Comparison of ENCODE assay signal across 23 cellular contexts in genomic region chr9:14033067-14033466, GRCh38.
A peak's percentile ranks its signal among the peaks of the same experiment; 100 is the strongest.
DNase-seq lines count a peak whose midpoint lies in the region; ATAC-seq and TF ChIP-seq lines count a peak whose summit lies in the region.
"Had no signal": no experiment of that assay in that cellular context is flagged by ENCODE, and none has a peak within 500 bp of the region (broad histone marks: within the 10 kb centered on the region; RNA-seq: fewer than 3 reads in every experiment).

No MANE protein-coding gene starts in this region.

- DNase-seq in NCI-H69 (lab: John Stamatoyannopoulos, UW): peak; percentile 30
- peak; percentile 44 for DNase-seq in left kidney (ENCODE audit: low read depth, low spot score)
- DNase-seq in OCI-M2 (lab: John Stamatoyannopoulos, UW; ENCODE audit: unreplicated experiment): no peak
- no peak for DNase-seq in activated T-helper 1 cell treated with anti-CD3 and anti-CD28 coated beads, Interleukin-12 subunit alpha, Interleukin-12 subunit beta, Interleukin-2, Interleukin-4 antibody, amounts not matched to agents 30 ng/mL and 10 ng/mL and 1 ng/mL, durations not matched to agents 14 hours and 24 hours and 36 hours (ENCODE audit: low spot score)
- DNase-seq: 8988T; ACHN; BE2C; C1 segment of cervical spinal cord; CD4-positive, alpha-beta memory T cell; CD4-positive, CD25-positive, alpha-beta regulatory T cell; CD8-positive, alpha-beta memory T cell; COR-L47; DMS 273 treated with DMSO at 0.1 percent for 48 hours; DMS153; DMS53; DMS79; DND-41; EL; GDM1 had no signal

- no peak for TF ChIP-seq CTCF in nephron (IDR thresholded peaks at IDR 0.05; ENCODE audit: unreplicated experiment in 3 of 3)

- no peaks in the 10 kb centered on the region for H3K27me3 Mint-ChIP-seq in nephron (ENCODE audit: low read depth)
- no peaks in the 10 kb centered on the region for H3K27me3 Mint-ChIP-seq in activated T-helper 1 cell treated with anti-CD3 and anti-CD28 coated beads, Interleukin-12 subunit alpha, Interleukin-12 subunit beta, Interleukin-2, Interleukin-4 antibody, amounts not matched to agents 30 ng/mL and 10 ng/mL and 1 ng/mL, durations not matched to agents 14 hours and 24 hours and 36 hours (ENCODE audit: insufficient read depth)
- H3K27me3 Mint-ChIP-seq: CD4-positive, alpha-beta memory T cell; CD4-positive, CD25-positive, alpha-beta regulatory T cell had no signal

- no peaks in the 10 kb centered on the region for H3K9me3 Mint-ChIP-seq in nephron
- no peaks in the 10 kb centered on the region for H3K9me3 Mint-ChIP-seq in activated T-helper 1 cell treated with anti-CD3 and anti-CD28 coated beads, Interleukin-12 subunit alpha, Interleukin-12 subunit beta, Interleukin-2, Interleukin-4 antibody, amounts not matched to agents 30 ng/mL and 10 ng/mL and 1 ng/mL, durations not matched to agents 14 hours and 24 hours and 36 hours

- no peak for ATAC-seq in GM21786 (IDR thresholded peaks at IDR 0.05; ENCODE audit: unreplicated experiment)
- ATAC-seq: GM12878 had no signal

- no peak overlapping the region for H3K4me3 Mint-ChIP-seq in nephron
- H3K4me3 Mint-ChIP-seq in activated T-helper 1 cell treated with anti-CD3 and anti-CD28 coated beads, Interleukin-12 subunit alpha, Interleukin-12 subunit beta, Interleukin-2, Interleukin-4 antibody, amounts not matched to agents 30 ng/mL and 10 ng/mL and 1 ng/mL, durations not matched to agents 14 hours and 24 hours and 36 hours: no peak overlapping the region
- H3K4me3 Mint-ChIP-seq: CD14-positive monocyte; CD4-positive, alpha-beta memory T cell; CD4-positive, CD25-positive, alpha-beta regulatory T cell; CD8-positive, alpha-beta memory T cell had no signal

- H3K36me3 Mint-ChIP-seq in nephron (ENCODE audit: low read depth): no peaks in the 10 kb centered on the region
- no peaks in the 10 kb centered on the region for H3K36me3 Mint-ChIP-seq in activated T-helper 1 cell treated with anti-CD3 and anti-CD28 coated beads, Interleukin-12 subunit alpha, Interleukin-12 subunit beta, Interleukin-2, Interleukin-4 antibody, amounts not matched to agents 30 ng/mL and 10 ng/mL and 1 ng/mL, durations not matched to agents 14 hours and 24 hours and 36 hours (ENCODE audit: low read depth)
- H3K36me3 Mint-ChIP-seq: CD14-positive monocyte; CD4-positive, alpha-beta memory T cell; CD4-positive, CD25-positive, alpha-beta regulatory T cell; CD8-positive, alpha-beta memory T cell had no signal

- intact Hi-C loops in activated T-helper 1 cell treated with anti-CD3 and anti-CD28 coated beads, Interleukin-12 subunit alpha, Interleukin-12 subunit beta, Interleukin-2, Interleukin-4 antibody, amounts not matched to agents 30 ng/mL and 10 ng/mL and 1 ng/mL, durations not matched to agents 14 hours and 24 hours and 36 hours (cut with micrococcal nuclease): no loop called here

- peak overlapping the region; percentile 97 to 100 (median 100) for H3K27ac Mint-ChIP-seq in nephron
- no peak overlapping the region for H3K27ac Mint-ChIP-seq in activated T-helper 1 cell treated with anti-CD3 and anti-CD28 coated beads, Interleukin-12 subunit alpha, Interleukin-12 subunit beta, Interleukin-2, Interleukin-4 antibody, amounts not matched to agents 30 ng/mL and 10 ng/mL and 1 ng/mL, durations not matched to agents 14 hours and 24 hours and 36 hours
- H3K27ac Mint-ChIP-seq: CD14-positive monocyte; CD4-positive, alpha-beta memory T cell; CD8-positive, alpha-beta memory T cell had no signal

- peaks cover 69% of the 10 kb centered on the region for H3K4me1 Mint-ChIP-seq in nephron
- H3K4me1 Mint-ChIP-seq in activated T-helper 1 cell treated with anti-CD3 and anti-CD28 coated beads, Interleukin-12 subunit alpha, Interleukin-12 subunit beta, Interleukin-2, Interleukin-4 antibody, amounts not matched to agents 30 ng/mL and 10 ng/mL and 1 ng/mL, durations not matched to agents 14 hours and 24 hours and 36 hours (ENCODE audit: low read depth): no peaks in the 10 kb centered on the region
- H3K4me1 Mint-ChIP-seq: CD14-positive monocyte; CD4-positive, alpha-beta memory T cell; CD4-positive, CD25-positive, alpha-beta regulatory T cell; CD8-positive, alpha-beta memory T cell had no signal

Comparison
In these comparisons a context has a peak if more than half of its experiments do, and no peak if none do; other contexts are left out.
1. DNase-seq: peak in NCI-H69 (single experiment) and left kidney (single experiment); none in OCI-M2 (single experiment) and activated T-helper 1 cell treated with anti-CD3 and anti-CD28 coated beads, Interleukin-12 subunit alpha, Interleukin-12 subunit beta, Interleukin-2, Interleukin-4 antibody, amounts not matched to agents 30 ng/mL and 10 ng/mL and 1 ng/mL, durations not matched to agents 14 hours and 24 hours and 36 hours (single experiment).